Comparison of ENCODE assay signal across 1 cellular context in genomic region chr4:153549401-153549800, GRCh38.
TF ChIP-seq lines count a peak whose summit lies in the region.

No MANE protein-coding gene starts in this region.

TF ChIP-seq in IMR-90, 13 proteins besides CTCF, POLR2A, EP300 and RAD21:
- TF ChIP-seq, protein P1, sequence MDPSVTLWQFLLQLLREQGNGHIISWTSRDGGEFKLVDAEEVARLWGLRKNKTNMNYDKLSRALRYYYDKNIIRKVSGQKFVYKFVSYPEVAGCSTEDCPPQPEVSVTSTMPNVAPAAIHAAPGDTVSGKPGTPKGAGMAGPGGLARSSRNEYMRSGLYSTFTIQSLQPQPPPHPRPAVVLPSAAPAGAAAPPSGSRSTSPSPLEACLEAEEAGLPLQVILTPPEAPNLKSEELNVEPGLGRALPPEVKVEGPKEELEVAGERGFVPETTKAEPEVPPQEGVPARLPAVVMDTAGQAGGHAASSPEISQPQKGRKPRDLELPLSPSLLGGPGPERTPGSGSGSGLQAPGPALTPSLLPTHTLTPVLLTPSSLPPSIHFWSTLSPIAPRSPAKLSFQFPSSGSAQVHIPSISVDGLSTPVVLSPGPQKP (IDR thresholded peaks at IDR 0.05; ENCODE audit: borderline replicate concordance, low read depth, low read length) = no peak
- TF ChIP-seq NFE2L2 (IDR thresholded peaks at IDR 0.05; ENCODE audit: low read depth, low read length) = peak; percentile 25; the same call in 1 of the 2 replicates
- no peak for TF ChIP-seq RCOR1 (IDR thresholded peaks at IDR 0.05; ENCODE audit: insufficient replicate concordance, low read length)
- TF ChIP-seq SMC3 (IDR thresholded peaks at IDR 0.05; ENCODE audit: low read depth, low read length) = no peak
